Comparison of ENCODE assay signal across 7 cellular contexts in the genomic region with DNA sequence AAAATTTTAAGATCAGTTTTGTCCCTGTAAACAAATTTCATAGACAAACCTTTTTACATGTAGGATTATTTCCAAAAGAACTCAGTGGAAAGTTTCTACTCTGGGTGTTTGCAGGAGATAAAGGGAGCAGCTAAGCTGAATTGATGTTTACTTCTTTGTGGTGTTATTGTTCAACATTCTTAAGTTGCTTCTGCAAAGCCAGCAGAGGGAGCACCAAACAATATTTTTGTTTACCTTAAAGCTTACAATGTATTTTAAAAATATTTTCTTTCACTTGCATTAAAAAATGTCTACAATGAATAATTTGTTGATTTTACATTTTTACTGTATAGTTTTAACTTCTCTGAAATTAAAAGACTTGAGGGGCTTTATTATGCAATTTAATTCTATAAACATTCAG.
DNase-seq lines count a peak whose midpoint lies in the region; ATAC-seq, FAIRE-seq and TF ChIP-seq lines count a peak whose summit lies in the region.

No MANE protein-coding gene starts in this region.

- TF ChIP-seq CTCF in GM12865 (IDR thresholded peaks at IDR 0.05; ENCODE audit: insufficient read depth, low read depth, low read length, missing control alignments) (peak; percentile 26), parathyroid adenoma (IDR thresholded peaks at IDR 0.05) (peak; percentile 50)

- peak; percentile 92 for FAIRE-seq in endometrium (lab: Jason Lieb, UNC)

- DNase-seq in GM12865 (ENCODE audit: low read depth): peak; percentile 35
- DNase-seq in NCI-H82 (lab: John Stamatoyannopoulos, UW): peak; percentile 5
- DNase-seq in SIG-M5 treated with dmso at 0.1 percent for 504 hours (lab: John Stamatoyannopoulos, UW; ENCODE audit: unreplicated experiment): no peak
- DNase-seq in stimulated activated effector memory CD8-positive, alpha-beta T cell treated with anti-CD3 and anti-CD28 coated beads, Interleukin-12 subunit alpha, Interleukin-12 subunit beta, amount 100 ng/mL, for 72 hours (ENCODE audit: low spot score in 2 of 2): no peak

- H3K4me3 ChIP-seq in GM12865 (ENCODE audit: low read depth, low read length) (no peak overlapping the region), parathyroid adenoma (ENCODE audit: low read depth, low read length) (no peak overlapping the region)

- peak overlapping the region; percentile 20 for H3K27ac ChIP-seq in parathyroid adenoma

- peak overlapping the region; percentile 22 for H3K4me2 ChIP-seq in parathyroid adenoma (ENCODE audit: low read length)

- no peak overlapping the region for H3K27ac Mint-ChIP-seq in stimulated activated effector memory CD8-positive, alpha-beta T cell treated with anti-CD3 and anti-CD28 coated beads, Interleukin-12 subunit alpha, Interleukin-12 subunit beta, amount 100 ng/mL, for 72 hours

- H3K4me3 Mint-ChIP-seq in stimulated activated effector memory CD8-positive, alpha-beta T cell treated with anti-CD3 and anti-CD28 coated beads, Interleukin-12 subunit alpha, Interleukin-12 subunit beta, amount 100 ng/mL, for 72 hours: no peak overlapping the region

- no peaks in the 10 kb centered on the region for H3K36me3 ChIP-seq in parathyroid adenoma (ENCODE audit: control insufficient read depth, insufficient read depth, low read length)

- H2AFZ ChIP-seq in parathyroid adenoma: peak overlapping the region; percentile 63

- ATAC-seq in HG02885 (IDR thresholded peaks at IDR 0.05; ENCODE audit: poor library complexity, unreplicated experiment): no peak
- ATAC-seq in stimulated activated effector memory CD8-positive, alpha-beta T cell treated with anti-CD3 and anti-CD28 coated beads, Interleukin-12 subunit alpha, Interleukin-12 subunit beta, amount 100 ng/mL, for 72 hours: no peak

- no peaks in the 10 kb centered on the region for H3K27me3 ChIP-seq in parathyroid adenoma (ENCODE audit: control insufficient read depth, insufficient read depth, low read length)

- H3K79me2 ChIP-seq in parathyroid adenoma: no peaks in the 10 kb centered on the region

- H3K4me1 Mint-ChIP-seq in stimulated activated effector memory CD8-positive, alpha-beta T cell treated with anti-CD3 and anti-CD28 coated beads, Interleukin-12 subunit alpha, Interleukin-12 subunit beta, amount 100 ng/mL, for 72 hours: peaks cover 6% of the 10 kb centered on the region

- no peaks in the 10 kb centered on the region for H3K36me3 Mint-ChIP-seq in stimulated activated effector memory CD8-positive, alpha-beta T cell treated with anti-CD3 and anti-CD28 coated beads, Interleukin-12 subunit alpha, Interleukin-12 subunit beta, amount 100 ng/mL, for 72 hours

- H3K9me3 ChIP-seq in parathyroid adenoma (ENCODE audit: control insufficient read depth, low read length): no peaks in the 10 kb centered on the region

- H3K9ac ChIP-seq in parathyroid adenoma: no peak overlapping the region

- no peaks in the 10 kb centered on the region for H3K9me3 Mint-ChIP-seq in stimulated activated effector memory CD8-positive, alpha-beta T cell treated with anti-CD3 and anti-CD28 coated beads, Interleukin-12 subunit alpha, Interleukin-12 subunit beta, amount 100 ng/mL, for 72 hours

- peaks cover 21% of the 10 kb centered on the region for H3K4me1 ChIP-seq in parathyroid adenoma

Comparison
In these comparisons a context has a peak if more than half of its experiments do, and no peak if none do; other contexts are left out.
1. DNase-seq: peak in GM12865 (single experiment) and NCI-H82 (single experiment); none in SIG-M5 treated with dmso at 0.1 percent for 504 hours (single experiment) and stimulated activated effector memory CD8-positive, alpha-beta T cell treated with anti-CD3 and anti-CD28 coated beads, Interleukin-12 subunit alpha, Interleukin-12 subunit beta, amount 100 ng/mL, for 72 hours (0 of 2).